1 cellular context compared by ENCODE assay signal in the genomic region with DNA sequence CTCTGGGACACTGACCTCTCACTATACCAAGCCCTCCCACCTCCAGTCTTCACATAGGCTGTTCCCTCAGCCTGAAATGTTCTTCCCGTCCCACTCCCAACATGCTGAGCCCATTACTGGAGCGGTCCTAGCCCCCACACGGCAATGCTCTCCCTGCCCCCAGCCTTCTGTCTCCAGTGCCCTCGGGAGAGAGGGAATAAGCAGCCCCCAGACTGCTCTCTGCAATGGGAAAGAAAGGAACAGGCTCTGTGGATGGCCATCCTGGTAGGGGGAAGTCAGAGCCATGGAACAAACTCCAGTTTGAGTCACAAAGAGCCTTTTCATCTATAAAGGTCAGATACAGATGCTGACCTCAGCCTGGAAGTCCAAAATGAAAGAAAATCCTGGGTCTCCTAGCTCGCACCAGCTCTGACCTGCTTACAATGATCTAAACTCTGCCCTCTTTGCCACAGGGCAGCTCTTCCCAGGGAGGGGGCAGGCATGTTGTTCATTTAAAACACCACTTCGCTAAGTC.
TF ChIP-seq lines count a peak whose summit lies in the region.

No MANE protein-coding gene starts in this region.

TF ChIP-seq in HepG2, 621 proteins besides CTCF, POLR2A, EP300 and RAD21 (continued from another document):
- TF ChIP-seq, protein P1, sequence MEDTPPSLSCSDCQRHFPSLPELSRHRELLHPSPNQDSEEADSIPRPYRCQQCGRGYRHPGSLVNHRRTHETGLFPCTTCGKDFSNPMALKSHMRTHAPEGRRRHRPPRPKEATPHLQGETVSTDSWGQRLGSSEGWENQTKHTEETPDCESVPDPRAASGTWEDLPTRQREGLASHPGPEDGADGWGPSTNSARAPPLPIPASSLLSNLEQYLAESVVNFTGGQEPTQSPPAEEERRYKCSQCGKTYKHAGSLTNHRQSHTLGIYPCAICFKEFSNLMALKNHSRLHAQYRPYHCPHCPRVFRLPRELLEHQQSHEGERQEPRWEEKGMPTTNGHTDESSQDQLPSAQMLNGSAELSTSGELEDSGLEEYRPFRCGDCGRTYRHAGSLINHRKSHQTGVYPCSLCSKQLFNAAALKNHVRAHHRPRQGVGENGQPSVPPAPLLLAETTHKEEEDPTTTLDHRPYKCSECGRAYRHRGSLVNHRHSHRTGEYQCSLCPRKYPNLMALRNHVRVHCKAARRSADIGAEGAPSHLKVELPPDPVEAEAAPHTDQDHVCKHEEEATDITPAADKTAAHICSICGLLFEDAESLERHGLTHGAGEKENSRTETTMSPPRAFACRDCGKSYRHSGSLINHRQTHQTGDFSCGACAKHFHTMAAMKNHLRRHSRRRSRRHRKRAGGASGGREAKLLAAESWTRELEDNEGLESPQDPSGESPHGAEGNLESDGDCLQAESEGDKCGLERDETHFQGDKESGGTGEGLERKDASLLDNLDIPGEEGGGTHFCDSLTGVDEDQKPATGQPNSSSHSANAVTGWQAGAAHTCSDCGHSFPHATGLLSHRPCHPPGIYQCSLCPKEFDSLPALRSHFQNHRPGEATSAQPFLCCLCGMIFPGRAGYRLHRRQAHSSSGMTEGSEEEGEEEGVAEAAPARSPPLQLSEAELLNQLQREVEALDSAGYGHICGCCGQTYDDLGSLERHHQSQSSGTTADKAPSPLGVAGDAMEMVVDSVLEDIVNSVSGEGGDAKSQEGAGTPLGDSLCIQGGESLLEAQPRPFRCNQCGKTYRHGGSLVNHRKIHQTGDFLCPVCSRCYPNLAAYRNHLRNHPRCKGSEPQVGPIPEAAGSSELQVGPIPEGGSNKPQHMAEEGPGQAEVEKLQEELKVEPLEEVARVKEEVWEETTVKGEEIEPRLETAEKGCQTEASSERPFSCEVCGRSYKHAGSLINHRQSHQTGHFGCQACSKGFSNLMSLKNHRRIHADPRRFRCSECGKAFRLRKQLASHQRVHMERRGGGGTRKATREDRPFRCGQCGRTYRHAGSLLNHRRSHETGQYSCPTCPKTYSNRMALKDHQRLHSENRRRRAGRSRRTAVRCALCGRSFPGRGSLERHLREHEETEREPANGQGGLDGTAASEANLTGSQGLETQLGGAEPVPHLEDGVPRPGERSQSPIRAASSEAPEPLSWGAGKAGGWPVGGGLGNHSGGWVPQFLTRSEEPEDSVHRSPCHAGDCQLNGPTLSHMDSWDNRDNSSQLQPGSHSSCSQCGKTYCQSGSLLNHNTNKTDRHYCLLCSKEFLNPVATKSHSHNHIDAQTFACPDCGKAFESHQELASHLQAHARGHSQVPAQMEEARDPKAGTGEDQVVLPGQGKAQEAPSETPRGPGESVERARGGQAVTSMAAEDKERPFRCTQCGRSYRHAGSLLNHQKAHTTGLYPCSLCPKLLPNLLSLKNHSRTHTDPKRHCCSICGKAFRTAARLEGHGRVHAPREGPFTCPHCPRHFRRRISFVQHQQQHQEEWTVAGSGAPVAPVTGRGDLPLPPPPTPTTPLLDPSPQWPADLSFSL (CRISPR knock-in tag; IDR thresholded peaks at IDR 0.05), result no peak
- 0 out of 2 replicates have a peak, but pooled peaks have one; percentile 21 for TF ChIP-seq TAF1 (CRISPR knock-in tag; IDR thresholded peaks at IDR 0.05)
- TF ChIP-seq ISL2 (CRISPR knock-in tag; IDR thresholded peaks at IDR 0.05), result 0 out of 2 replicates have a peak, but pooled peaks have one; percentile 37
- TF ChIP-seq ZNF788 (CRISPR knock-in tag; IDR thresholded peaks at IDR 0.05; ENCODE audit: borderline replicate concordance), result 0 out of 2 replicates have a peak, but pooled peaks have one; percentile 44
- TF ChIP-seq, protein P2, sequence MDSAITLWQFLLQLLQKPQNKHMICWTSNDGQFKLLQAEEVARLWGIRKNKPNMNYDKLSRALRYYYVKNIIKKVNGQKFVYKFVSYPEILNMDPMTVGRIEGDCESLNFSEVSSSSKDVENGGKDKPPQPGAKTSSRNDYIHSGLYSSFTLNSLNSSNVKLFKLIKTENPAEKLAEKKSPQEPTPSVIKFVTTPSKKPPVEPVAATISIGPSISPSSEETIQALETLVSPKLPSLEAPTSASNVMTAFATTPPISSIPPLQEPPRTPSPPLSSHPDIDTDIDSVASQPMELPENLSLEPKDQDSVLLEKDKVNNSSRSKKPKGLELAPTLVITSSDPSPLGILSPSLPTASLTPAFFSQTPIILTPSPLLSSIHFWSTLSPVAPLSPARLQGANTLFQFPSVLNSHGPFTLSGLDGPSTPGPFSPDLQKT (CRISPR knock-in tag; IDR thresholded peaks at IDR 0.05; ENCODE audit: borderline replicate concordance), result no peak
- no peak for TF ChIP-seq ZNF138 (CRISPR knock-in tag; IDR thresholded peaks at IDR 0.05; ENCODE audit: low read depth)
- TF ChIP-seq GFI1 (CRISPR knock-in tag; IDR thresholded peaks at IDR 0.05; ENCODE audit: borderline replicate concordance), result 0 out of 2 replicates have a peak, but pooled peaks have one; percentile 51
- TF ChIP-seq HNF4A (CRISPR knock-in tag; IDR thresholded peaks at IDR 0.05), result peak; percentile 60
- TF ChIP-seq NR2F6 (IDR thresholded peaks at IDR 0.05), result peak; percentile 87
- TF ChIP-seq NR2F6 (CRISPR knock-in tag; IDR thresholded peaks at IDR 0.05), result peak; percentile 80
- TF ChIP-seq KLF11 (CRISPR knock-in tag; IDR thresholded peaks at IDR 0.05), result no peak
- 0 out of 2 replicates have a peak, but pooled peaks have one; percentile 42 for TF ChIP-seq ZNF644 (CRISPR knock-in tag; IDR thresholded peaks at IDR 0.05; ENCODE audit: low read depth)
- TF ChIP-seq ZNF292 (CRISPR knock-in tag; IDR thresholded peaks at IDR 0.05; ENCODE audit: borderline replicate concordance, low read depth), result peak; percentile 21; the same call in 1 of the 2 replicates
- no peak for TF ChIP-seq KAT2B (IDR thresholded peaks at IDR 0.05; ENCODE audit: borderline replicate concordance, low read depth, low read length)
TF ChIP-seq in HepG2: peak in this region for 45.
